In genomic region chr9:94800424-94801117, GRCh38 we compare ENCODE assay signal across 3 cellular contexts.
TF ChIP-seq lines count a peak whose summit lies in the region.

No MANE protein-coding gene starts in this region.

TF ChIP-seq in SK-N-SH, 30 proteins besides CTCF, POLR2A, EP300 and RAD21 (continued from another document):
- TF ChIP-seq RXRA (IDR thresholded peaks at IDR 0.05; ENCODE audit: borderline replicate concordance, low read depth): no peak
- no peak for TF ChIP-seq USF2 (IDR thresholded peaks at IDR 0.05; ENCODE audit: borderline replicate concordance, low read depth, low read length)
- no peak for TF ChIP-seq FOXM1 (IDR thresholded peaks at IDR 0.05; ENCODE audit: low read depth)
- TF ChIP-seq EZH2phosphoT487 (IDR thresholded peaks at IDR 0.05; ENCODE audit: borderline replicate concordance, low read depth): no peak
- TF ChIP-seq PBX3 (IDR thresholded peaks at IDR 0.05): no peak
- TF ChIP-seq NRF1 (IDR thresholded peaks at IDR 0.05; ENCODE audit: low read depth, low read length): no peak
- TF ChIP-seq MXI1 (IDR thresholded peaks at IDR 0.05; ENCODE audit: low read depth, low read length): no peak
- TF ChIP-seq FOXJ3 (CRISPR knock-in tag; IDR thresholded peaks at IDR 0.05): no peak
- no peak for TF ChIP-seq CHD2 (IDR thresholded peaks at IDR 0.05; ENCODE audit: low read length, partially characterized antibody)
TF ChIP-seq in SK-N-SH: peak in this region for 0.

TF ChIP-seq in SK-N-SH treated with all-trans-retinoic acid at 6 μM for 48 hours, 23 proteins besides CTCF, POLR2A, EP300 and RAD21 (continued from another document):
- TF ChIP-seq, protein P1, sequence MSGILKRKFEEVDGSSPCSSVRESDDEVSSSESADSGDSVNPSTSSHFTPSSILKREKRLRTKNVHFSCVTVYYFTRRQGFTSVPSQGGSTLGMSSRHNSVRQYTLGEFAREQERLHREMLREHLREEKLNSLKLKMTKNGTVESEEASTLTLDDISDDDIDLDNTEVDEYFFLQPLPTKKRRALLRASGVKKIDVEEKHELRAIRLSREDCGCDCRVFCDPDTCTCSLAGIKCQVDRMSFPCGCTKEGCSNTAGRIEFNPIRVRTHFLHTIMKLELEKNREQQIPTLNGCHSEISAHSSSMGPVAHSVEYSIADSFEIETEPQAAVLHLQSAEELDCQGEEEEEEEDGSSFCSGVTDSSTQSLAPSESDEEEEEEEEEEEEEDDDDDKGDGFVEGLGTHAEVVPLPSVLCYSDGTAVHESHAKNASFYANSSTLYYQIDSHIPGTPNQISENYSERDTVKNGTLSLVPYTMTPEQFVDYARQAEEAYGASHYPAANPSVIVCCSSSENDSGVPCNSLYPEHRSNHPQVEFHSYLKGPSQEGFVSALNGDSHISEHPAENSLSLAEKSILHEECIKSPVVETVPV (CRISPR knock-in tag; IDR thresholded peaks at IDR 0.05): no peak
- TF ChIP-seq PPARA (CRISPR knock-in tag; IDR thresholded peaks at IDR 0.05; ENCODE audit: borderline replicate concordance) (no peak), CREB5 (CRISPR knock-in tag; IDR thresholded peaks at IDR 0.05; ENCODE audit: low read depth) (no peak), ZFP3 (CRISPR knock-in tag; IDR thresholded peaks at IDR 0.05) (no peak), BACH2 (CRISPR knock-in tag; IDR thresholded peaks at IDR 0.05; ENCODE audit: borderline replicate concordance) (no peak), ZNF565 (CRISPR knock-in tag; conservative IDR thresholded peaks at IDR 0.05; ENCODE audit: low read depth) (no peak), POU6F1 (CRISPR knock-in tag; IDR thresholded peaks at IDR 0.05; ENCODE audit: borderline replicate concordance, low read depth) (no peak), PATZ1 (CRISPR knock-in tag; IDR thresholded peaks at IDR 0.05; ENCODE audit: borderline replicate concordance) (no peak), SNAI2 (CRISPR knock-in tag; IDR thresholded peaks at IDR 0.05) (no peak), GLIS3 (CRISPR knock-in tag; IDR thresholded peaks at IDR 0.05) (no peak), ZC3H10 (CRISPR knock-in tag; IDR thresholded peaks at IDR 0.05) (no peak), TOX (CRISPR knock-in tag; IDR thresholded peaks at IDR 0.05; ENCODE audit: borderline replicate concordance) (no peak), ZNF70 (CRISPR knock-in tag; IDR thresholded peaks at IDR 0.05) (no peak), ARNTL (CRISPR knock-in tag; IDR thresholded peaks at IDR 0.05; ENCODE audit: borderline replicate concordance, low read depth) (no peak)
TF ChIP-seq in SK-N-SH treated with all-trans-retinoic acid at 6 μM for 48 hours: peak in this region for 0.

TF ChIP-seq in endothelial cell of umbilical vein, 7 proteins besides CTCF, POLR2A, EP300 and RAD21 (continued from another document):
- TF ChIP-seq MYC (IDR thresholded peaks at IDR 0.05; ENCODE audit: low read depth, low read length): no peak
- TF ChIP-seq GATA2 (IDR thresholded peaks at IDR 0.05; ENCODE audit: insufficient read depth, insufficient read length, low read depth, low read length): no peak
- no peak for TF ChIP-seq FOS (IDR thresholded peaks at IDR 0.05; ENCODE audit: borderline replicate concordance, insufficient read depth, low read length)
